Comparison of ENCODE assay signal across 9 cellular contexts in genomic region chr13:20192470-20193141, GRCh38. TPM values are rescaled to one million over a fixed set of nuclear protein-coding genes. Genes with fewer than 3 reads are reported as not detected.
DNase-seq lines count a peak whose midpoint lies in the region; ATAC-seq and TF ChIP-seq lines count a peak whose summit lies in the region.
"Had no signal": no experiment of that assay in that cellular context is flagged by ENCODE, and none has a peak within 500 bp of the region (broad histone marks: within the 10 kb centered on the region; RNA-seq: fewer than 3 reads in every experiment).

TSS of gene GJB2 (minus strand) at chr13:20192938. CDS start at chr13:20189581, 3,357 bp downstream.

- BruUV-seq in Calu3 (replicated peaks; lab: Mats Ljungman, UMichigan) = no TSS peak

- CTCF ChIA-PET in Calu3 (lab: Charles Lee) (no interaction called here), GM10248 (lab: Yijun Ruan, JAX) (interaction anchor here (1.9 kb wide), 1 partner anchor 10 kb away, joined by 8 read pairs; no protein-coding TSS in a partner anchor)

- H3K9ac ChIP-seq in OCI-LY1 (ENCODE audit: low read length) (no peak within 1 kb of the TSS), neuronal stem cell (ENCODE audit: low read depth, low read length, poor library complexity) (peak within 1 kb of the TSS; percentile 25)

- peaks cover 6% of the 10 kb centered on the region for H3K36me3 Mint-ChIP-seq in Calu3 (ENCODE audit: insufficient read depth, unreplicated experiment)

- H3K4me1 ChIP-seq in OCI-LY1 (ENCODE audit: insufficient read depth, low read length, severe bottlenecking) (no peaks in the 10 kb centered on the region), esophagus squamous epithelium (peaks cover 7 to 92% (median 30%) of the 10 kb centered on the region in 3 donors), neuronal stem cell (ENCODE audit: control insufficient read depth in 2 of 2, insufficient read depth in 1 of 2, low read depth in 1 of 2, low read length in 2 of 2) (peaks cover 3 to 6% of the 10 kb centered on the region in 2 donors)

- WGBS in esophagus squamous epithelium, 2 donors = no CpG with 5 or more reads among the region's 91 CpGs
- no CpG with 5 or more reads among the region's 91 CpGs for WGBS in neuronal stem cell (ENCODE audit: extremely low coverage in 2 of 2, insufficient read length in 2 of 2, insufficient replicate concordance in 1 of 2), 2 donors

- TF ChIP-seq CTCF in Calu3 (IDR thresholded peaks at IDR 0.05; ENCODE audit: unreplicated experiment) (no peak), OCI-LY1 (IDR thresholded peaks at IDR 0.05; ENCODE audit: low read length) (no peak), esophagus squamous epithelium (IDR thresholded peaks at IDR 0.05) (no peak), GM10248 (IDR thresholded peaks at IDR 0.05; ENCODE audit: control extremely low read depth, extremely low read depth, low read depth, missing control alignments) (no peak)

- peak within 1 kb of the TSS; percentile 2 for H3K18ac ChIP-seq in neuronal stem cell (ENCODE audit: low read length)

- intact Hi-C loops in Calu3 (cut with micrococcal nuclease; ENCODE audit: unreplicated experiment) = no loop called here
- intact Hi-C loops in esophagus squamous epithelium (cut with DNase I) = no loop called here

- peaks cover 21% of the 10 kb centered on the region for H3K27me3 Mint-ChIP-seq in Calu3 (ENCODE audit: unreplicated experiment)

- no peak within 1 kb of the TSS for H2AK5ac ChIP-seq in neuronal stem cell (ENCODE audit: low read depth, low read length)

- H3K9me3 ChIP-seq in OCI-LY1 (ENCODE audit: low read length) (no peaks in the 10 kb centered on the region), esophagus squamous epithelium (no peaks in the 10 kb centered on the region), neuronal stem cell (replicated peaks in 1 of 2; ENCODE audit: control insufficient read depth in 2 of 2, insufficient read depth in 1 of 2, low read depth in 1 of 2, low read length in 2 of 2) (peaks cover 2 to 3% of the 10 kb centered on the region in 2 donors)

- H3K4me3 Mint-ChIP-seq in Calu3 (ENCODE audit: low read depth, unreplicated experiment) = peak within 1 kb of the TSS; percentile 60

- H3K79me2 ChIP-seq in OCI-LY1 (ENCODE audit: insufficient read depth, low read length) = no peaks in the 10 kb centered on the region

- peak in 2 of 4 donors; percentile 17 to 61 for TF ChIP-seq POLR2A in esophagus squamous epithelium (IDR thresholded peaks at IDR 0.05)

- H3K14ac ChIP-seq in neuronal stem cell (ENCODE audit: low read length) = no peak within 1 kb of the TSS

- H2BK120ac ChIP-seq in neuronal stem cell (ENCODE audit: low read depth, low read length) = no peak within 1 kb of the TSS

- H2BK5ac ChIP-seq in neuronal stem cell (ENCODE audit: low read length) = peak within 1 kb of the TSS; percentile 32

- no peak within 1 kb of the TSS for H2BK12ac ChIP-seq in neuronal stem cell (ENCODE audit: low read length)

- no peaks in the 10 kb centered on the region for H3K9me3 Mint-ChIP-seq in Calu3 (ENCODE audit: low read depth, unreplicated experiment)

- H3K4me1 Mint-ChIP-seq in Calu3 (ENCODE audit: low read depth, unreplicated experiment) = peaks cover 9% of the 10 kb centered on the region

- H2BK15ac ChIP-seq in neuronal stem cell (ENCODE audit: low read length) = peak within 1 kb of the TSS; percentile 52

- H3F3A ChIP-seq in OCI-LY1 (ENCODE audit: insufficient read depth, low read length) = no peaks in the 10 kb centered on the region

- no peak within 1 kb of the TSS for H3K4me3 ChIP-seq in OCI-LY1 (ENCODE audit: low read depth, low read length, poor library complexity, severe bottlenecking)
- peak within 1 kb of the TSS; percentile 53 to 80 (median 72) for H3K4me3 ChIP-seq in esophagus squamous epithelium
- H3K4me3 ChIP-seq in neuronal stem cell (ENCODE audit: low read length in 2 of 2) = peak within 1 kb of the TSS; percentile 27 to 74

- no peak within 1 kb of the TSS for H4K91ac ChIP-seq in neuronal stem cell (ENCODE audit: low read depth, low read length, poor library complexity)

- H3K27me3 ChIP-seq in OCI-LY1 (ENCODE audit: insufficient read depth, low read length) (0 out of 2 replicates have a peak, but pooled peaks cover 6% of the 10 kb centered on the region), esophagus squamous epithelium (peaks cover 0 to 64% (median 9%) of the 10 kb centered on the region in 4 donors), neuronal stem cell (ENCODE audit: control insufficient read depth in 3 of 3, insufficient read depth in 3 of 3, low read depth in 1 of 3, low read length in 3 of 3) (peaks cover 25 to 91% (median 68%) of the 10 kb centered on the region in 3 experiments)

- DNase-seq in Calu3 = peak; percentile 19
- no peak for DNase-seq in esophagus squamous epithelium (lab: John Stamatoyannopoulos, UW)
- DNase-seq in neuronal stem cell (ENCODE audit: low spot score) = no peak
- DNase-seq in GM10248 (ENCODE audit: extremely low spot score) = no peak

- peak within 1 kb of the TSS; percentile 1; the same call in 1 of the 2 replicates for H3K4me2 ChIP-seq in OCI-LY1 (ENCODE audit: low read length)
- peak within 1 kb of the TSS; percentile 96 for H3K4me2 ChIP-seq in neuronal stem cell (ENCODE audit: insufficient read depth, low read length, poor library complexity, severe bottlenecking)

- H3K79me1 ChIP-seq in neuronal stem cell (ENCODE audit: low read depth, low read length) = no peaks in the 10 kb centered on the region

- peak within 1 kb of the TSS; percentile 68 for H3K23ac ChIP-seq in neuronal stem cell (ENCODE audit: low read depth, low read length, poor library complexity)

- H3K4ac ChIP-seq in neuronal stem cell (ENCODE audit: low read length) = no peak within 1 kb of the TSS

- H2AFZ ChIP-seq in OCI-LY1 (ENCODE audit: low read length) (no peak within 1 kb of the TSS), neuronal stem cell (ENCODE audit: low read length) (peak within 1 kb of the TSS; percentile 89)

- H3K9me2 ChIP-seq in OCI-LY1 (ENCODE audit: low read depth, low read length) = no peaks in the 10 kb centered on the region

- no peak within 1 kb of the TSS for H3K27ac Mint-ChIP-seq in Calu3 (ENCODE audit: unreplicated experiment)

- no peaks in the 10 kb centered on the region for H4K20me1 ChIP-seq in OCI-LY1 (ENCODE audit: insufficient read depth, low read length)

- ATAC-seq in HG03460 (IDR thresholded peaks at IDR 0.05; ENCODE audit: unreplicated experiment) (no peak), HG03342 (IDR thresholded peaks at IDR 0.05; ENCODE audit: unreplicated experiment) (no peak), HG03469 (IDR thresholded peaks at IDR 0.05; ENCODE audit: unreplicated experiment) (no peak)

- no peak within 1 kb of the TSS for H4K8ac ChIP-seq in neuronal stem cell (ENCODE audit: low read depth, low read length)

- no peak within 1 kb of the TSS for H3K27ac ChIP-seq in OCI-LY1 (ENCODE audit: low read depth, low read length, poor library complexity, severe bottlenecking)
- H3K27ac ChIP-seq in esophagus squamous epithelium = peak within 1 kb of the TSS; percentile 81 to 92 (median 89)
- H3K27ac ChIP-seq in neuronal stem cell (replicated peaks; ENCODE audit: low read length) = no peak within 1 kb of the TSS

- POLR2A ChIA-PET in GM10248 (lab: Yijun Ruan, JAX) = no interaction called here

- no peaks in the 10 kb centered on the region for H3K36me3 ChIP-seq in OCI-LY1 (ENCODE audit: insufficient read depth, low read length)
- H3K36me3 ChIP-seq in esophagus squamous epithelium = peaks cover 0 to 19% (median 0%) of the 10 kb centered on the region in 3 donors
- no peaks in the 10 kb centered on the region for H3K36me3 ChIP-seq in neuronal stem cell (replicated peaks in 1 of 2; ENCODE audit: control insufficient read depth in 2 of 2, insufficient read depth in 2 of 2, low read length in 2 of 2)

RNA-seq across cellular contexts. Expression of gene GJB2, which starts in this region (rescaled TPM):
- total RNA-seq in Calu3 (2022) (3.9 and 4.6 TPM in 2 replicates), esophagus squamous epithelium (1,000 to 10,000 TPM in 2 of 4 donors, 100 to 1,000 TPM in 2; 301 to 1,758 (median 1,011) TPM)
- 0.08 TPM for polyA plus RNA-seq in neuronal stem cell (2013, experiment 1 of 2)
- 0.03 TPM for polyA plus RNA-seq in neuronal stem cell (2013, experiment 2 of 2)
- total RNA-seq: pulmonary artery endothelial cell had no signal

Comparison
In these comparisons a context has a peak if more than half of its experiments do, and no peak if none do; other contexts are left out.
1. RNA of gene GJB2 (total RNA-seq): 301 to 1,758 TPM in esophagus squamous epithelium; 3.9 to 4.6 TPM in Calu3; every median in the first group is over 10 times any median in the second.
2. H3K27ac ChIP-seq: peak in esophagus squamous epithelium (4 of 4); none in OCI-LY1 (single experiment) and neuronal stem cell (single experiment).